In genomic region chr5:17190242-17190778, GRCh38 we compare ENCODE assay signal across 8 cellular contexts.
DNase-seq lines count a peak whose midpoint lies in the region; ATAC-seq and TF ChIP-seq lines count a peak whose summit lies in the region.

No MANE protein-coding gene starts in this region.

- no peak overlapping the region for H3K9ac ChIP-seq in OCI-LY1 (ENCODE audit: low read length)

- peak; percentile 54 for DNase-seq in GM03348 (ENCODE audit: low spot score)
- DNase-seq in coronary artery (ENCODE audit: low spot score), result no peak
- peak; percentile 78 for DNase-seq in medulla oblongata (ENCODE audit: extremely low spot score)
- no peak for DNase-seq in HK-2 (ENCODE audit: unreplicated experiment)
- DNase-seq in COLO668 (lab: John Stamatoyannopoulos, UW; ENCODE audit: unreplicated experiment), result no peak
- DNase-seq in T1000 (lab: John Stamatoyannopoulos, UW), result no peak

- no peaks in the 10 kb centered on the region for H3K9me2 ChIP-seq in OCI-LY1 (ENCODE audit: low read depth, low read length)

- H3K79me2 ChIP-seq in OCI-LY1 (ENCODE audit: insufficient read depth, low read length), result no peaks in the 10 kb centered on the region

- ATAC-seq in HG03442 (IDR thresholded peaks at IDR 0.05; ENCODE audit: unreplicated experiment), result peak; percentile 49

- H3K4me1 ChIP-seq in OCI-LY1 (ENCODE audit: insufficient read depth, low read length, severe bottlenecking), result no peaks in the 10 kb centered on the region

- TF ChIP-seq CTCF in OCI-LY1 (IDR thresholded peaks at IDR 0.05; ENCODE audit: low read length), result peak; percentile 90
- TF ChIP-seq CTCF in coronary artery (IDR thresholded peaks at IDR 0.05), result peak; percentile 67

- no peaks in the 10 kb centered on the region for H3K27me3 ChIP-seq in OCI-LY1 (ENCODE audit: insufficient read depth, low read length)

- H3K27ac ChIP-seq in OCI-LY1 (ENCODE audit: low read depth, low read length, poor library complexity, severe bottlenecking) (no peak overlapping the region), coronary artery (no peak overlapping the region)

- no peak overlapping the region for H3K4me2 ChIP-seq in OCI-LY1 (ENCODE audit: low read length)

- H3F3A ChIP-seq in OCI-LY1 (ENCODE audit: insufficient read depth, low read length), result no peaks in the 10 kb centered on the region

- no peaks in the 10 kb centered on the region for H4K20me1 ChIP-seq in OCI-LY1 (ENCODE audit: insufficient read depth, low read length)

- H3K9me3 ChIP-seq in OCI-LY1 (ENCODE audit: low read length), result no peaks in the 10 kb centered on the region

- no peak overlapping the region for H2AFZ ChIP-seq in OCI-LY1 (ENCODE audit: low read length)

- H3K4me3 ChIP-seq in OCI-LY1 (ENCODE audit: low read depth, low read length, poor library complexity, severe bottlenecking), result no peak overlapping the region
- H3K4me3 ChIP-seq in coronary artery, result no peak overlapping the region

- H3K36me3 ChIP-seq in OCI-LY1 (ENCODE audit: insufficient read depth, low read length), result no peaks in the 10 kb centered on the region

Comparison
In these comparisons a context has a peak if more than half of its experiments do, and no peak if none do; other contexts are left out.
1. DNase-seq: peak in GM03348 (single experiment) and medulla oblongata (single experiment); none in coronary artery (single experiment), HK-2 (single experiment), COLO668 (single experiment) and T1000 (single experiment).